In the genomic region with DNA sequence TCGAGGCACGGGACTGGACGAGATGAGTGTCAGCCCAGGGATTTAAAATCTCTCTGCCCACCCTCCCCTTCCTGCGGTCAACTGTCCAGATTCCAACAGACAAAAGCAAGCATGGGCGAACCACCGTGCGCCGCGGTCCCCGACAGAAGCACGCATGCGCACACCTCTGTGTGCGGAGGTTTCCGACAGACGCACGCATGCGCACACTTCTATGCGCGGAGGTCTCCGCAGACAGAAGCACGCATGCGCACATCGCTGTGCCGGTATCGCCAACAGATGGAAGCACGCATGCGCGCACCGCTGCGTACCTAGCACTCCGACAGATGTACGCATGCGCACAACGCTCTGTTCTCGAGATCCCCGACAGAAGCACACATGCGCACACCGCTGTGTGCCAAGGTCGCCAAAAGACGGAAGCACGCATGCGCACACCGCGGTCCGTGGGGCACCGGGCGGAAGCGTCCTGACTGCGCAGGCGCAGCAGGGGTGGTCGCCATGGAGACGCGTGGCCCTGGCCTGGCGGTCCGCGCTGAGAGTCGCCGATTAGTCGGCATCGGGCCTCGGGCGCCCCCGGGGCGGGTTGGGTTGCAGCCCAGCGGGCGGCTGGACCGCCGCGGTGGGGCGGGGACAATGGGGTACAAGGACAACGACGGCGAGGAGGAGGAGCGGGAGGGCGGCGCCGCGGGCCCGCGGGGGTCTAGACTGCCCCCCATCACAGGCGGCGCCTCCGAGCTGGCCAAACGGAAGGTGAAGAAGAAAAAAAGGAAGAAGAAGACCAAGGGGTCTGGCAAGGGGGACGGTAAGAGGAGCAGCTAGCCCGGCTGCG, we compare ENCODE assay signal across 1 cellular context.
A peak's percentile ranks its signal among the peaks of the same experiment; 100 is the strongest.
TF ChIP-seq lines count a peak whose summit lies in the region.

No MANE protein-coding gene starts in this region.

TF ChIP-seq in K562, 482 proteins besides CTCF, POLR2A, EP300 and RAD21 (continued from another document and continues in another):
- TF ChIP-seq, protein P1, sequence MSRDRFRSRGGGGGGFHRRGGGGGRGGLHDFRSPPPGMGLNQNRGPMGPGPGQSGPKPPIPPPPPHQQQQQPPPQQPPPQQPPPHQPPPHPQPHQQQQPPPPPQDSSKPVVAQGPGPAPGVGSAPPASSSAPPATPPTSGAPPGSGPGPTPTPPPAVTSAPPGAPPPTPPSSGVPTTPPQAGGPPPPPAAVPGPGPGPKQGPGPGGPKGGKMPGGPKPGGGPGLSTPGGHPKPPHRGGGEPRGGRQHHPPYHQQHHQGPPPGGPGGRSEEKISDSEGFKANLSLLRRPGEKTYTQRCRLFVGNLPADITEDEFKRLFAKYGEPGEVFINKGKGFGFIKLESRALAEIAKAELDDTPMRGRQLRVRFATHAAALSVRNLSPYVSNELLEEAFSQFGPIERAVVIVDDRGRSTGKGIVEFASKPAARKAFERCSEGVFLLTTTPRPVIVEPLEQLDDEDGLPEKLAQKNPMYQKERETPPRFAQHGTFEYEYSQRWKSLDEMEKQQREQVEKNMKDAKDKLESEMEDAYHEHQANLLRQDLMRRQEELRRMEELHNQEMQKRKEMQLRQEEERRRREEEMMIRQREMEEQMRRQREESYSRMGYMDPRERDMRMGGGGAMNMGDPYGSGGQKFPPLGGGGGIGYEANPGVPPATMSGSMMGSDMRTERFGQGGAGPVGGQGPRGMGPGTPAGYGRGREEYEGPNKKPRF (IDR thresholded peaks at IDR 0.05; ENCODE audit: low read depth, low read length): no peak
- TF ChIP-seq ZNF717 (CRISPR knock-in tag; IDR thresholded peaks at IDR 0.05): no peak
- TF ChIP-seq, protein P2, sequence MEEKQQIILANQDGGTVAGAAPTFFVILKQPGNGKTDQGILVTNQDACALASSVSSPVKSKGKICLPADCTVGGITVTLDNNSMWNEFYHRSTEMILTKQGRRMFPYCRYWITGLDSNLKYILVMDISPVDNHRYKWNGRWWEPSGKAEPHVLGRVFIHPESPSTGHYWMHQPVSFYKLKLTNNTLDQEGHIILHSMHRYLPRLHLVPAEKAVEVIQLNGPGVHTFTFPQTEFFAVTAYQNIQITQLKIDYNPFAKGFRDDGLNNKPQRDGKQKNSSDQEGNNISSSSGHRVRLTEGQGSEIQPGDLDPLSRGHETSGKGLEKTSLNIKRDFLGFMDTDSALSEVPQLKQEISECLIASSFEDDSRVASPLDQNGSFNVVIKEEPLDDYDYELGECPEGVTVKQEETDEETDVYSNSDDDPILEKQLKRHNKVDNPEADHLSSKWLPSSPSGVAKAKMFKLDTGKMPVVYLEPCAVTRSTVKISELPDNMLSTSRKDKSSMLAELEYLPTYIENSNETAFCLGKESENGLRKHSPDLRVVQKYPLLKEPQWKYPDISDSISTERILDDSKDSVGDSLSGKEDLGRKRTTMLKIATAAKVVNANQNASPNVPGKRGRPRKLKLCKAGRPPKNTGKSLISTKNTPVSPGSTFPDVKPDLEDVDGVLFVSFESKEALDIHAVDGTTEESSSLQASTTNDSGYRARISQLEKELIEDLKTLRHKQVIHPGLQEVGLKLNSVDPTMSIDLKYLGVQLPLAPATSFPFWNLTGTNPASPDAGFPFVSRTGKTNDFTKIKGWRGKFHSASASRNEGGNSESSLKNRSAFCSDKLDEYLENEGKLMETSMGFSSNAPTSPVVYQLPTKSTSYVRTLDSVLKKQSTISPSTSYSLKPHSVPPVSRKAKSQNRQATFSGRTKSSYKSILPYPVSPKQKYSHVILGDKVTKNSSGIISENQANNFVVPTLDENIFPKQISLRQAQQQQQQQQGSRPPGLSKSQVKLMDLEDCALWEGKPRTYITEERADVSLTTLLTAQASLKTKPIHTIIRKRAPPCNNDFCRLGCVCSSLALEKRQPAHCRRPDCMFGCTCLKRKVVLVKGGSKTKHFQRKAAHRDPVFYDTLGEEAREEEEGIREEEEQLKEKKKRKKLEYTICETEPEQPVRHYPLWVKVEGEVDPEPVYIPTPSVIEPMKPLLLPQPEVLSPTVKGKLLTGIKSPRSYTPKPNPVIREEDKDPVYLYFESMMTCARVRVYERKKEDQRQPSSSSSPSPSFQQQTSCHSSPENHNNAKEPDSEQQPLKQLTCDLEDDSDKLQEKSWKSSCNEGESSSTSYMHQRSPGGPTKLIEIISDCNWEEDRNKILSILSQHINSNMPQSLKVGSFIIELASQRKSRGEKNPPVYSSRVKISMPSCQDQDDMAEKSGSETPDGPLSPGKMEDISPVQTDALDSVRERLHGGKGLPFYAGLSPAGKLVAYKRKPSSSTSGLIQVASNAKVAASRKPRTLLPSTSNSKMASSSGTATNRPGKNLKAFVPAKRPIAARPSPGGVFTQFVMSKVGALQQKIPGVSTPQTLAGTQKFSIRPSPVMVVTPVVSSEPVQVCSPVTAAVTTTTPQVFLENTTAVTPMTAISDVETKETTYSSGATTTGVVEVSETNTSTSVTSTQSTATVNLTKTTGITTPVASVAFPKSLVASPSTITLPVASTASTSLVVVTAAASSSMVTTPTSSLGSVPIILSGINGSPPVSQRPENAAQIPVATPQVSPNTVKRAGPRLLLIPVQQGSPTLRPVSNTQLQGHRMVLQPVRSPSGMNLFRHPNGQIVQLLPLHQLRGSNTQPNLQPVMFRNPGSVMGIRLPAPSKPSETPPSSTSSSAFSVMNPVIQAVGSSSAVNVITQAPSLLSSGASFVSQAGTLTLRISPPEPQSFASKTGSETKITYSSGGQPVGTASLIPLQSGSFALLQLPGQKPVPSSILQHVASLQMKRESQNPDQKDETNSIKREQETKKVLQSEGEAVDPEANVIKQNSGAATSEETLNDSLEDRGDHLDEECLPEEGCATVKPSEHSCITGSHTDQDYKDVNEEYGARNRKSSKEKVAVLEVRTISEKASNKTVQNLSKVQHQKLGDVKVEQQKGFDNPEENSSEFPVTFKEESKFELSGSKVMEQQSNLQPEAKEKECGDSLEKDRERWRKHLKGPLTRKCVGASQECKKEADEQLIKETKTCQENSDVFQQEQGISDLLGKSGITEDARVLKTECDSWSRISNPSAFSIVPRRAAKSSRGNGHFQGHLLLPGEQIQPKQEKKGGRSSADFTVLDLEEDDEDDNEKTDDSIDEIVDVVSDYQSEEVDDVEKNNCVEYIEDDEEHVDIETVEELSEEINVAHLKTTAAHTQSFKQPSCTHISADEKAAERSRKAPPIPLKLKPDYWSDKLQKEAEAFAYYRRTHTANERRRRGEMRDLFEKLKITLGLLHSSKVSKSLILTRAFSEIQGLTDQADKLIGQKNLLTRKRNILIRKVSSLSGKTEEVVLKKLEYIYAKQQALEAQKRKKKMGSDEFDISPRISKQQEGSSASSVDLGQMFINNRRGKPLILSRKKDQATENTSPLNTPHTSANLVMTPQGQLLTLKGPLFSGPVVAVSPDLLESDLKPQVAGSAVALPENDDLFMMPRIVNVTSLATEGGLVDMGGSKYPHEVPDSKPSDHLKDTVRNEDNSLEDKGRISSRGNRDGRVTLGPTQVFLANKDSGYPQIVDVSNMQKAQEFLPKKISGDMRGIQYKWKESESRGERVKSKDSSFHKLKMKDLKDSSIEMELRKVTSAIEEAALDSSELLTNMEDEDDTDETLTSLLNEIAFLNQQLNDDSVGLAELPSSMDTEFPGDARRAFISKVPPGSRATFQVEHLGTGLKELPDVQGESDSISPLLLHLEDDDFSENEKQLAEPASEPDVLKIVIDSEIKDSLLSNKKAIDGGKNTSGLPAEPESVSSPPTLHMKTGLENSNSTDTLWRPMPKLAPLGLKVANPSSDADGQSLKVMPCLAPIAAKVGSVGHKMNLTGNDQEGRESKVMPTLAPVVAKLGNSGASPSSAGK (IDR thresholded peaks at IDR 0.05): no peak
- TF ChIP-seq, protein P3, sequence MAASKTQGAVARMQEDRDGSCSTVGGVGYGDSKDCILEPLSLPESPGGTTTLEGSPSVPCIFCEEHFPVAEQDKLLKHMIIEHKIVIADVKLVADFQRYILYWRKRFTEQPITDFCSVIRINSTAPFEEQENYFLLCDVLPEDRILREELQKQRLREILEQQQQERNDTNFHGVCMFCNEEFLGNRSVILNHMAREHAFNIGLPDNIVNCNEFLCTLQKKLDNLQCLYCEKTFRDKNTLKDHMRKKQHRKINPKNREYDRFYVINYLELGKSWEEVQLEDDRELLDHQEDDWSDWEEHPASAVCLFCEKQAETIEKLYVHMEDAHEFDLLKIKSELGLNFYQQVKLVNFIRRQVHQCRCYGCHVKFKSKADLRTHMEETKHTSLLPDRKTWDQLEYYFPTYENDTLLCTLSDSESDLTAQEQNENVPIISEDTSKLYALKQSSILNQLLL (CRISPR knock-in tag; IDR thresholded peaks at IDR 0.05; ENCODE audit: borderline replicate concordance): no peak
- TF ChIP-seq CEBPG (CRISPR knock-in tag; IDR thresholded peaks at IDR 0.05): no peak
- TF ChIP-seq CEBPG (tag; conservative IDR thresholded peaks at IDR 0.05 in 1 of 2, IDR thresholded peaks at IDR 0.05 in 1 of 2): no peak
- TF ChIP-seq, protein P4, sequence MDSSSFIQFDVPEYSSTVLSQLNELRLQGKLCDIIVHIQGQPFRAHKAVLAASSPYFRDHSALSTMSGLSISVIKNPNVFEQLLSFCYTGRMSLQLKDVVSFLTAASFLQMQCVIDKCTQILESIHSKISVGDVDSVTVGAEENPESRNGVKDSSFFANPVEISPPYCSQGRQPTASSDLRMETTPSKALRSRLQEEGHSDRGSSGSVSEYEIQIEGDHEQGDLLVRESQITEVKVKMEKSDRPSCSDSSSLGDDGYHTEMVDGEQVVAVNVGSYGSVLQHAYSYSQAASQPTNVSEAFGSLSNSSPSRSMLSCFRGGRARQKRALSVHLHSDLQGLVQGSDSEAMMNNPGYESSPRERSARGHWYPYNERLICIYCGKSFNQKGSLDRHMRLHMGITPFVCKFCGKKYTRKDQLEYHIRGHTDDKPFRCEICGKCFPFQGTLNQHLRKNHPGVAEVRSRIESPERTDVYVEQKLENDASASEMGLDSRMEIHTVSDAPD (CRISPR knock-in tag; IDR thresholded peaks at IDR 0.05): no peak
- no peak for TF ChIP-seq MTA2 (IDR thresholded peaks at IDR 0.05; ENCODE audit: low read depth)
- TF ChIP-seq, protein P5, sequence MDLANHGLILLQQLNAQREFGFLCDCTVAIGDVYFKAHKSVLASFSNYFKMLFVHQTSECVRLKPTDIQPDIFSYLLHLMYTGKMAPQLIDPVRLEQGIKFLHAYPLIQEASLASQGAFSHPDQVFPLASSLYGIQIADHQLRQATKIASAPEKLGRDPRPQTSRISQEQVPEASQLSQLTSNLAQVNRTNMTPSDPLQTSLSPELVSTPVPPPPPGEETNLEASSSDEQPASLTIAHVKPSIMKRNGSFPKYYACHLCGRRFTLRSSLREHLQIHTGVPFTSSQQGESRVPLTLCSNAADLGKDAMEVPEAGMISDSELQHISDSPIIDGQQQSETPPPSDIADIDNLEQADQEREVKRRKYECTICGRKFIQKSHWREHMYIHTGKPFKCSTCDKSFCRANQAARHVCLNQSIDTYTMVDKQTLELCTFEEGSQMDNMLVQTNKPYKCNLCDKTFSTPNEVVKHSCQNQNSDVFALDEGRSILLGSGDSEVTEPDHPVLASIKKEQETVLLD (IDR thresholded peaks at IDR 0.05): peak; percentile 100
- TF ChIP-seq, protein P6, sequence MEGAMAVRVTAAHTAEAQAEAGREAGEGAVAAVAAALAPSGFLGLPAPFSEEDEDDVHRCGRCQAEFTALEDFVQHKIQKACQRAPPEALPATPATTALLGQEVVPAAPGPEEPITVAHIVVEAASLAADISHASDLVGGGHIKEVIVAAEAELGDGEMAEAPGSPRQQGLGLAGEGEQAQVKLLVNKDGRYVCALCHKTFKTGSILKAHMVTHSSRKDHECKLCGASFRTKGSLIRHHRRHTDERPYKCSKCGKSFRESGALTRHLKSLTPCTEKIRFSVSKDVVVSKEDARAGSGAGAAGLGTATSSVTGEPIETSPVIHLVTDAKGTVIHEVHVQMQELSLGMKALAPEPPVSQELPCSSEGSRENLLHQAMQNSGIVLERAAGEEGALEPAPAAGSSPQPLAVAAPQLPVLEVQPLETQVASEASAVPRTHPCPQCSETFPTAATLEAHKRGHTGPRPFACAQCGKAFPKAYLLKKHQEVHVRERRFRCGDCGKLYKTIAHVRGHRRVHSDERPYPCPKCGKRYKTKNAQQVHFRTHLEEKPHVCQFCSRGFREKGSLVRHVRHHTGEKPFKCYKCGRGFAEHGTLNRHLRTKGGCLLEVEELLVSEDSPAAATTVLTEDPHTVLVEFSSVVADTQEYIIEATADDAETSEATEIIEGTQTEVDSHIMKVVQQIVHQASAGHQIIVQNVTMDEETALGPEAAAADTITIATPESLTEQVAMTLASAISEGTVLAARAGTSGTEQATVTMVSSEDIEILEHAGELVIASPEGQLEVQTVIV (CRISPR knock-in tag; IDR thresholded peaks at IDR 0.05; ENCODE audit: borderline replicate concordance): no peak
- TF ChIP-seq GABPA (tag; conservative IDR thresholded peaks at IDR 0.05; ENCODE audit: low read depth): no peak
- no peak for TF ChIP-seq MTA1 (IDR thresholded peaks at IDR 0.05; ENCODE audit: borderline replicate concordance)
- TF ChIP-seq CHCHD3 (CRISPR knock-in tag; IDR thresholded peaks at IDR 0.05): no peak
- TF ChIP-seq L3MBTL2 (IDR thresholded peaks at IDR 0.05): peak; percentile 39; the same call in 1 of the 2 replicates
- TF ChIP-seq, protein P7, sequence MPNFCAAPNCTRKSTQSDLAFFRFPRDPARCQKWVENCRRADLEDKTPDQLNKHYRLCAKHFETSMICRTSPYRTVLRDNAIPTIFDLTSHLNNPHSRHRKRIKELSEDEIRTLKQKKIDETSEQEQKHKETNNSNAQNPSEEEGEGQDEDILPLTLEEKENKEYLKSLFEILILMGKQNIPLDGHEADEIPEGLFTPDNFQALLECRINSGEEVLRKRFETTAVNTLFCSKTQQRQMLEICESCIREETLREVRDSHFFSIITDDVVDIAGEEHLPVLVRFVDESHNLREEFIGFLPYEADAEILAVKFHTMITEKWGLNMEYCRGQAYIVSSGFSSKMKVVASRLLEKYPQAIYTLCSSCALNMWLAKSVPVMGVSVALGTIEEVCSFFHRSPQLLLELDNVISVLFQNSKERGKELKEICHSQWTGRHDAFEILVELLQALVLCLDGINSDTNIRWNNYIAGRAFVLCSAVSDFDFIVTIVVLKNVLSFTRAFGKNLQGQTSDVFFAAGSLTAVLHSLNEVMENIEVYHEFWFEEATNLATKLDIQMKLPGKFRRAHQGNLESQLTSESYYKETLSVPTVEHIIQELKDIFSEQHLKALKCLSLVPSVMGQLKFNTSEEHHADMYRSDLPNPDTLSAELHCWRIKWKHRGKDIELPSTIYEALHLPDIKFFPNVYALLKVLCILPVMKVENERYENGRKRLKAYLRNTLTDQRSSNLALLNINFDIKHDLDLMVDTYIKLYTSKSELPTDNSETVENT (CRISPR knock-in tag; IDR thresholded peaks at IDR 0.05): no peak
- TF ChIP-seq PCBP1 (IDR thresholded peaks at IDR 0.05; ENCODE audit: low read depth, low read length, poor library complexity, severe bottlenecking): no peak
- TF ChIP-seq PHF8 (IDR thresholded peaks at IDR 0.05; ENCODE audit: borderline replicate concordance, low read length): peak; percentile 46; the same call in 1 of the 2 replicates
- TF ChIP-seq CBX2 (IDR thresholded peaks at IDR 0.05; ENCODE audit: insufficient read depth, low read length, poor library complexity, severe bottlenecking): no peak
- TF ChIP-seq ESRRA (IDR thresholded peaks at IDR 0.05; ENCODE audit: borderline replicate concordance, low read depth): peak; percentile 34; the same call in 1 of the 2 replicates
- TF ChIP-seq ATF1 (CRISPR knock-in tag; IDR thresholded peaks at IDR 0.05): no peak
- TF ChIP-seq ATF1 (tag; IDR thresholded peaks at IDR 0.05): no peak
- TF ChIP-seq, protein P8, sequence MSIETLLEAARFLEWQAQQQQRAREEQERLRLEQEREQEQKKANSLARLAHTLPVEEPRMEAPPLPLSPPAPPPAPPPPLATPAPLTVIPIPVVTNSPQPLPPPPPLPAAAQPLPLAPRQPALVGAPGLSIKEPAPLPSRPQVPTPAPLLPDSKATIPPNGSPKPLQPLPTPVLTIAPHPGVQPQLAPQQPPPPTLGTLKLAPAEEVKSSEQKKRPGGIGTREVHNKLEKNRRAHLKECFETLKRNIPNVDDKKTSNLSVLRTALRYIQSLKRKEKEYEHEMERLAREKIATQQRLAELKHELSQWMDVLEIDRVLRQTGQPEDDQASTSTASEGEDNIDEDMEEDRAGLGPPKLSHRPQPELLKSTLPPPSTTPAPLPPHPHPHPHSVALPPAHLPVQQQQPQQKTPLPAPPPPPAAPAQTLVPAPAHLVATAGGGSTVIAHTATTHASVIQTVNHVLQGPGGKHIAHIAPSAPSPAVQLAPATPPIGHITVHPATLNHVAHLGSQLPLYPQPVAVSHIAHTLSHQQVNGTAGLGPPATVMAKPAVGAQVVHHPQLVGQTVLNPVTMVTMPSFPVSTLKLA (conservative IDR thresholded peaks at IDR 0.05): peak in 1 of 2 experiments; percentile 75; a peak in 2 of 4 replicates
